Comparison of ENCODE assay signal across 1 cellular context in genomic region chr1:230976825-230977747, GRCh38.
TF ChIP-seq lines count a peak whose summit lies in the region.

No MANE protein-coding gene starts in this region.

TF ChIP-seq in IMR-90, 13 proteins besides CTCF, POLR2A, EP300 and RAD21:
- no peak for TF ChIP-seq SMC3 (IDR thresholded peaks at IDR 0.05; ENCODE audit: low read depth, low read length)
- no peak for TF ChIP-seq RCOR1 (IDR thresholded peaks at IDR 0.05; ENCODE audit: insufficient replicate concordance, low read length)
- no peak for TF ChIP-seq RFX5 (IDR thresholded peaks at IDR 0.05; ENCODE audit: low read depth, low read length)
- TF ChIP-seq NFE2L2 (IDR thresholded peaks at IDR 0.05; ENCODE audit: low read depth, low read length) = no peak
- no peak for TF ChIP-seq CHD1 (IDR thresholded peaks at IDR 0.05; ENCODE audit: low read depth, low read length)
- TF ChIP-seq MAZ (IDR thresholded peaks at IDR 0.05; ENCODE audit: borderline replicate concordance, low read depth, low read length) = no peak
- no peak for TF ChIP-seq BHLHE40 (IDR thresholded peaks at IDR 0.05; ENCODE audit: low read depth, low read length)
- no peak for TF ChIP-seq FOS (IDR thresholded peaks at IDR 0.05; ENCODE audit: low read depth, low read length)
- TF ChIP-seq MAFK (IDR thresholded peaks at IDR 0.05; ENCODE audit: low read depth, low read length) = no peak
- no peak for TF ChIP-seq MXI1 (IDR thresholded peaks at IDR 0.05; ENCODE audit: borderline replicate concordance, low read depth, low read length)
- TF ChIP-seq, protein P1, sequence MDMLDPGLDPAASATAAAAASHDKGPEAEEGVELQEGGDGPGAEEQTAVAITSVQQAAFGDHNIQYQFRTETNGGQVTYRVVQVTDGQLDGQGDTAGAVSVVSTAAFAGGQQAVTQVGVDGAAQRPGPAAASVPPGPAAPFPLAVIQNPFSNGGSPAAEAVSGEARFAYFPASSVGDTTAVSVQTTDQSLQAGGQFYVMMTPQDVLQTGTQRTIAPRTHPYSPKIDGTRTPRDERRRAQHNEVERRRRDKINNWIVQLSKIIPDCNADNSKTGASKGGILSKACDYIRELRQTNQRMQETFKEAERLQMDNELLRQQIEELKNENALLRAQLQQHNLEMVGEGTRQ (IDR thresholded peaks at IDR 0.05; ENCODE audit: low read depth, low read length) = no peak
- no peak for TF ChIP-seq CEBPB (IDR thresholded peaks at IDR 0.05; ENCODE audit: low read depth, low read length)
- TF ChIP-seq ELK1 (IDR thresholded peaks at IDR 0.05; ENCODE audit: borderline replicate concordance, low read depth, low read length) = no peak
